In the genomic region with DNA sequence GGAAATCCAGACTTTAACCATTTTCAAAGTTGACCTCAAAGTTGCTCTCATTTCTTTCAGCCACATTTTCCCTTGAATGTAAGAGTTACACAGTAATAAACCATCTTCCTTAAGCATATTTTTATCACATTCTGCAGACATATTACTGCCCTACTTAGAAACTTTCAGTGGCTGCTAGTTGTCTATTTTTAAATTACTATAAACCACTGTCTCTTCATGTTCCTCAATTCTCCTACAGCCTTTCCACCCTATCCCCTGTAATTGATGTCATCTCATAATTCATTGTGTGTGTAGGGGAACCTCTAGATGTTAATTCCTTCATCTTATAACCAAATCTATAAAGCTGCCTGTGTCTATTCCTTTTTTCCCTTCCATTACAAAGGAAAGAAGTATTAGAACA, we compare ENCODE assay signal across 26 cellular contexts.
"Had no signal": no experiment of that assay in that cellular context is flagged by ENCODE, and none has a peak within 500 bp of the region (broad histone marks: within the 10 kb centered on the region; RNA-seq: fewer than 3 reads in every experiment).

No MANE protein-coding gene starts in this region.

- ATAC-seq: activated naive CD8-positive, alpha-beta T cell treated with anti-CD3 and anti-CD28 coated beads, Interleukin-2, amount 50 U/mL, for 24 hours; left cardiac atrium; naive thymus-derived CD8-positive, alpha-beta T cell; psoas muscle; right cardiac atrium had no signal

- H3K4me1 Mint-ChIP-seq: activated naive CD4-positive, alpha-beta T cell treated with anti-CD3 and anti-CD28 coated beads, Interleukin-2, amount 10 ng/mL, durations not matched to agents 7 days and 5 days; brain had no signal

- H3K9me3 Mint-ChIP-seq: activated naive CD4-positive, alpha-beta T cell treated with anti-CD3 and anti-CD28 coated beads, Interleukin-2, amount 10 ng/mL, durations not matched to agents 7 days and 5 days; activated naive CD8-positive, alpha-beta T cell treated with anti-CD3 and anti-CD28 coated beads, Interleukin-2, amount 50 U/mL, for 24 hours; brain; naive thymus-derived CD8-positive, alpha-beta T cell; stimulated activated naive CD8-positive, alpha-beta T cell treated with anti-CD3 and anti-CD28 coated beads, Interleukin-15, Interleukin-2, amounts not matched to agents 100 ng/mL and 50 ng/mL, for 24 hours had no signal

- DNase-seq: activated CD4-positive, alpha-beta T cell treated with anti-CD3 and anti-CD28 coated beads, Interleukin-2, amount 50 U/mL, for 1 hour; activated CD4-positive, CD25-positive, alpha-beta regulatory T cell treated with anti-CD3 and anti-CD28 coated beads, Interleukin-2, amount 50 U/mL, for 72 hours; activated CD8-positive, alpha-beta memory T cell treated with anti-CD3 and anti-CD28 coated beads, Interleukin-2, amount 50 U/mL, for 4 hours; activated effector memory CD4-positive, alpha-beta T cell treated with Interleukin-2 at 50 U/mL for 16 hours; activated naive CD4-positive, alpha-beta T cell treated with anti-CD3 and anti-CD28 coated beads, Interleukin-2, amount 10 ng/mL, durations not matched to agents 7 days and 5 days; activated naive CD8-positive, alpha-beta T cell treated with anti-CD3 and anti-CD28 coated beads, Interleukin-2, amount 50 U/mL, for 24 hours; activated T-cell treated with anti-CD3 and anti-CD28 coated beads, Interleukin-2, amount 50 U/mL, for 48 hours; anterior cingulate cortex; caudate nucleus; colonic mucosa; erythroblast; foreskin melanocyte; glutamatergic neuron; hippocampal formation; left cardiac atrium; mesenchymal stem cell; naive thymus-derived CD8-positive, alpha-beta T cell; ovary; psoas muscle; right cardiac atrium; transverse colon; uterus had no signal

- H3K27ac Mint-ChIP-seq: activated naive CD4-positive, alpha-beta T cell treated with anti-CD3 and anti-CD28 coated beads, Interleukin-2, amount 10 ng/mL, durations not matched to agents 7 days and 5 days; activated naive CD8-positive, alpha-beta T cell treated with anti-CD3 and anti-CD28 coated beads, Interleukin-2, amount 50 U/mL, for 24 hours; brain; naive thymus-derived CD8-positive, alpha-beta T cell; stimulated activated naive CD8-positive, alpha-beta T cell treated with anti-CD3 and anti-CD28 coated beads, Interleukin-15, Interleukin-2, amounts not matched to agents 100 ng/mL and 50 ng/mL, for 24 hours had no signal

- H3K4me3 Mint-ChIP-seq: activated naive CD4-positive, alpha-beta T cell treated with anti-CD3 and anti-CD28 coated beads, Interleukin-2, amount 10 ng/mL, durations not matched to agents 7 days and 5 days; activated naive CD8-positive, alpha-beta T cell treated with anti-CD3 and anti-CD28 coated beads, Interleukin-2, amount 50 U/mL, for 24 hours; brain; naive thymus-derived CD8-positive, alpha-beta T cell; stimulated activated naive CD8-positive, alpha-beta T cell treated with anti-CD3 and anti-CD28 coated beads, Interleukin-15, Interleukin-2, amounts not matched to agents 100 ng/mL and 50 ng/mL, for 24 hours had no signal

- H3K36me3 Mint-ChIP-seq: activated naive CD4-positive, alpha-beta T cell treated with anti-CD3 and anti-CD28 coated beads, Interleukin-2, amount 10 ng/mL, durations not matched to agents 7 days and 5 days; brain had no signal

- H3K27me3 Mint-ChIP-seq: activated naive CD4-positive, alpha-beta T cell treated with anti-CD3 and anti-CD28 coated beads, Interleukin-2, amount 10 ng/mL, durations not matched to agents 7 days and 5 days; activated naive CD8-positive, alpha-beta T cell treated with anti-CD3 and anti-CD28 coated beads, Interleukin-2, amount 50 U/mL, for 24 hours; brain; naive thymus-derived CD8-positive, alpha-beta T cell; stimulated activated naive CD8-positive, alpha-beta T cell treated with anti-CD3 and anti-CD28 coated beads, Interleukin-15, Interleukin-2, amounts not matched to agents 100 ng/mL and 50 ng/mL, for 24 hours had no signal

- FAIRE-seq: endometrium, islet of Langerhans had no signal
